ENCODE assay signal across 1 cellular context in the genomic region with DNA sequence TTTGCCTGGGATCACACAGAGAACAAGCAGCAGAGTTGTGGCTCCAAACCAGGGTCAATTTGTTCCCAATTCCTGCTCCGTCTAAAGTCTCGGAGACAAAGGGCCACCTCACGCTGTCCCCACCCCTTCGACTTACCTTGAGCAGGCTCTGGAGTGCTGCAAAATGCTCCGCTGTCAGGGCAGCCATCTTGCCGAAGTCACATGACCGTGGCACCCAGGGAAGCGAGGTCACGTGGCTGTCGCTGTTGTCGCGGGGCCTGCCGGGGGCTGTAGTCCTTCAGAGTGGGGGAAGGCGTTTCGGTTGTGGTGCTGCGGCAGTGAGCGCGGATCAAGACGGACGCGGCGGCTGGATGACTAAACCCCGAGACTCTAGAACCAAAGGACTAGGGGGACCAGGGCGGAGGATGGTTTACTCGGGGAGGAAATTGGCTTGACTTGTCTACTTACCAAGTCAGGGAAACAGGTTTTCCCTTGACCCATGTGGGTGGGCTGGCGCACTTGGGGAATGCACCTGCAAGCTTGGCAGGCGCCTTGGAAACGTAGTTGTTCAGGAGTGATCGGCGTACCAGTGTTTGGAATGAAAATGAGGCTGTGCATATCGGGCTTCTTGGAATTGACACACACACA.
TF ChIP-seq lines count a peak whose summit lies in the region.

A gene (minus strand): TSS at position 199 of the 627 bp plus-strand sequence. CDS start 12 bp downstream, at position 187.

TF ChIP-seq in K562, 482 proteins besides CTCF, POLR2A, EP300 and RAD21 (continued from another document and continues in another):
- TF ChIP-seq, protein P1, sequence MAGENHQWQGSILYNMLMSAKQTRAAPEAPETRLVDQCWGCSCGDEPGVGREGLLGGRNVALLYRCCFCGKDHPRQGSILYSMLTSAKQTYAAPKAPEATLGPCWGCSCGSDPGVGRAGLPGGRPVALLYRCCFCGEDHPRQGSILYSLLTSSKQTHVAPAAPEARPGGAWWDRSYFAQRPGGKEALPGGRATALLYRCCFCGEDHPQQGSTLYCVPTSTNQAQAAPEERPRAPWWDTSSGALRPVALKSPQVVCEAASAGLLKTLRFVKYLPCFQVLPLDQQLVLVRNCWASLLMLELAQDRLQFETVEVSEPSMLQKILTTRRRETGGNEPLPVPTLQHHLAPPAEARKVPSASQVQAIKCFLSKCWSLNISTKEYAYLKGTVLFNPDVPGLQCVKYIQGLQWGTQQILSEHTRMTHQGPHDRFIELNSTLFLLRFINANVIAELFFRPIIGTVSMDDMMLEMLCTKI (IDR thresholded peaks at IDR 0.05; ENCODE audit: partially characterized antibody), result no peak
- TF ChIP-seq ZNF766 (CRISPR knock-in tag; conservative IDR thresholded peaks at IDR 0.05), result peak; percentile 76
- TF ChIP-seq RHOXF2B (CRISPR knock-in tag; conservative IDR thresholded peaks at IDR 0.05), result no peak
- TF ChIP-seq, protein P2, sequence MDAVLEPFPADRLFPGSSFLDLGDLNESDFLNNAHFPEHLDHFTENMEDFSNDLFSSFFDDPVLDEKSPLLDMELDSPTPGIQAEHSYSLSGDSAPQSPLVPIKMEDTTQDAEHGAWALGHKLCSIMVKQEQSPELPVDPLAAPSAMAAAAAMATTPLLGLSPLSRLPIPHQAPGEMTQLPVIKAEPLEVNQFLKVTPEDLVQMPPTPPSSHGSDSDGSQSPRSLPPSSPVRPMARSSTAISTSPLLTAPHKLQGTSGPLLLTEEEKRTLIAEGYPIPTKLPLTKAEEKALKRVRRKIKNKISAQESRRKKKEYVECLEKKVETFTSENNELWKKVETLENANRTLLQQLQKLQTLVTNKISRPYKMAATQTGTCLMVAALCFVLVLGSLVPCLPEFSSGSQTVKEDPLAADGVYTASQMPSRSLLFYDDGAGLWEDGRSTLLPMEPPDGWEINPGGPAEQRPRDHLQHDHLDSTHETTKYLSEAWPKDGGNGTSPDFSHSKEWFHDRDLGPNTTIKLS (IDR thresholded peaks at IDR 0.05; ENCODE audit: borderline replicate concordance, low read depth), result peak; percentile 79
- TF ChIP-seq, protein P3, sequence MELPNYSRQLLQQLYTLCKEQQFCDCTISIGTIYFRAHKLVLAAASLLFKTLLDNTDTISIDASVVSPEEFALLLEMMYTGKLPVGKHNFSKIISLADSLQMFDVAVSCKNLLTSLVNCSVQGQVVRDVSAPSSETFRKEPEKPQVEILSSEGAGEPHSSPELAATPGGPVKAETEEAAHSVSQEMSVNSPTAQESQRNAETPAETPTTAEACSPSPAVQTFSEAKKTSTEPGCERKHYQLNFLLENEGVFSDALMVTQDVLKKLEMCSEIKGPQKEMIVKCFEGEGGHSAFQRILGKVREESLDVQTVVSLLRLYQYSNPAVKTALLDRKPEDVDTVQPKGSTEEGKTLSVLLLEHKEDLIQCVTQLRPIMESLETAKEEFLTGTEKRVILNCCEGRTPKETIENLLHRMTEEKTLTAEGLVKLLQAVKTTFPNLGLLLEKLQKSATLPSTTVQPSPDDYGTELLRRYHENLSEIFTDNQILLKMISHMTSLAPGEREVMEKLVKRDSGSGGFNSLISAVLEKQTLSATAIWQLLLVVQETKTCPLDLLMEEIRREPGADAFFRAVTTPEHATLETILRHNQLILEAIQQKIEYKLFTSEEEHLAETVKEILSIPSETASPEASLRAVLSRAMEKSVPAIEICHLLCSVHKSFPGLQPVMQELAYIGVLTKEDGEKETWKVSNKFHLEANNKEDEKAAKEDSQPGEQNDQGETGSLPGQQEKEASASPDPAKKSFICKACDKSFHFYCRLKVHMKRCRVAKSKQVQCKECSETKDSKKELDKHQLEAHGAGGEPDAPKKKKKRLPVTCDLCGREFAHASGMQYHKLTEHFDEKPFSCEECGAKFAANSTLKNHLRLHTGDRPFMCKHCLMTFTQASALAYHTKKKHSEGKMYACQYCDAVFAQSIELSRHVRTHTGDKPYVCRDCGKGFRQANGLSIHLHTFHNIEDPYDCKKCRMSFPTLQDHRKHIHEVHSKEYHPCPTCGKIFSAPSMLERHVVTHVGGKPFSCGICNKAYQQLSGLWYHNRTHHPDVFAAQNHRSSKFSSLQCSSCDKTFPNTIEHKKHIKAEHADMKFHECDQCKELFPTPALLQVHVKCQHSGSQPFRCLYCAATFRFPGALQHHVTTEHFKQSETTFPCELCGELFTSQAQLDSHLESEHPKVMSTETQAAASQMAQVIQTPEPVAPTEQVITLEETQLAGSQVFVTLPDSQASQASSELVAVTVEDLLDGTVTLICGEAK (IDR thresholded peaks at IDR 0.05), result peak; percentile 31; the same call in 1 of the 2 replicates
- TF ChIP-seq, protein P3 (CRISPR knock-in tag; IDR thresholded peaks at IDR 0.05), result no peak
- peak; percentile 78 for TF ChIP-seq NFRKB (IDR thresholded peaks at IDR 0.05; ENCODE audit: low read depth)
- TF ChIP-seq, protein P4, sequence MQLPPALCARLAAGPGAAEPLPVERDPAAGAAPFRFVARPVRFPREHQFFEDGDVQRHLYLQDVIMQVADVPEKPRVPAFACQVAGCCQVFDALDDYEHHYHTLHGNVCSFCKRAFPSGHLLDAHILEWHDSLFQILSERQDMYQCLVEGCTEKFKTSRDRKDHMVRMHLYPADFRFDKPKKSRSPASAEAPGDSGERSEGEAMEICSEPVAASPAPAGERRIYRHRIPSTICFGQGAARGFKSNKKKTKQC (CRISPR knock-in tag; IDR thresholded peaks at IDR 0.05), result peak; percentile 43; the same call in 1 of the 2 replicates
- TF ChIP-seq, protein P5, sequence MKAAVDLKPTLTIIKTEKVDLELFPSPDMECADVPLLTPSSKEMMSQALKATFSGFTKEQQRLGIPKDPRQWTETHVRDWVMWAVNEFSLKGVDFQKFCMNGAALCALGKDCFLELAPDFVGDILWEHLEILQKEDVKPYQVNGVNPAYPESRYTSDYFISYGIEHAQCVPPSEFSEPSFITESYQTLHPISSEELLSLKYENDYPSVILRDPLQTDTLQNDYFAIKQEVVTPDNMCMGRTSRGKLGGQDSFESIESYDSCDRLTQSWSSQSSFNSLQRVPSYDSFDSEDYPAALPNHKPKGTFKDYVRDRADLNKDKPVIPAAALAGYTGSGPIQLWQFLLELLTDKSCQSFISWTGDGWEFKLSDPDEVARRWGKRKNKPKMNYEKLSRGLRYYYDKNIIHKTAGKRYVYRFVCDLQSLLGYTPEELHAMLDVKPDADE (conservative IDR thresholded peaks at IDR 0.05; ENCODE audit: control insufficient read depth, low read depth, low read length), result peak; percentile 99
- TF ChIP-seq KDM5B (IDR thresholded peaks at IDR 0.05; ENCODE audit: insufficient replicate concordance, low read depth, low read length), result peak; percentile 79
- TF ChIP-seq CAMTA2 (CRISPR knock-in tag; conservative IDR thresholded peaks at IDR 0.05), result no peak
- peak; percentile 55; the same call in 1 of the 2 replicates for TF ChIP-seq L3MBTL2 (IDR thresholded peaks at IDR 0.05)
- TF ChIP-seq BCOR (IDR thresholded peaks at IDR 0.05), result 0 out of 2 replicates have a peak, but pooled peaks have one; percentile 21
- TF ChIP-seq, protein P6, sequence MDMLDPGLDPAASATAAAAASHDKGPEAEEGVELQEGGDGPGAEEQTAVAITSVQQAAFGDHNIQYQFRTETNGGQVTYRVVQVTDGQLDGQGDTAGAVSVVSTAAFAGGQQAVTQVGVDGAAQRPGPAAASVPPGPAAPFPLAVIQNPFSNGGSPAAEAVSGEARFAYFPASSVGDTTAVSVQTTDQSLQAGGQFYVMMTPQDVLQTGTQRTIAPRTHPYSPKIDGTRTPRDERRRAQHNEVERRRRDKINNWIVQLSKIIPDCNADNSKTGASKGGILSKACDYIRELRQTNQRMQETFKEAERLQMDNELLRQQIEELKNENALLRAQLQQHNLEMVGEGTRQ (CRISPR knock-in tag; IDR thresholded peaks at IDR 0.05), result peak; percentile 100
- TF ChIP-seq KHSRP (IDR thresholded peaks at IDR 0.05), result no peak
- peak; percentile 74 for TF ChIP-seq NR2C1 (IDR thresholded peaks at IDR 0.05)
- peak; percentile 93 for TF ChIP-seq NR2C1 (tag; IDR thresholded peaks at IDR 0.05)
- TF ChIP-seq TAF7 (tag; IDR thresholded peaks at IDR 0.05), result peak; percentile 88
- TF ChIP-seq, protein P7, sequence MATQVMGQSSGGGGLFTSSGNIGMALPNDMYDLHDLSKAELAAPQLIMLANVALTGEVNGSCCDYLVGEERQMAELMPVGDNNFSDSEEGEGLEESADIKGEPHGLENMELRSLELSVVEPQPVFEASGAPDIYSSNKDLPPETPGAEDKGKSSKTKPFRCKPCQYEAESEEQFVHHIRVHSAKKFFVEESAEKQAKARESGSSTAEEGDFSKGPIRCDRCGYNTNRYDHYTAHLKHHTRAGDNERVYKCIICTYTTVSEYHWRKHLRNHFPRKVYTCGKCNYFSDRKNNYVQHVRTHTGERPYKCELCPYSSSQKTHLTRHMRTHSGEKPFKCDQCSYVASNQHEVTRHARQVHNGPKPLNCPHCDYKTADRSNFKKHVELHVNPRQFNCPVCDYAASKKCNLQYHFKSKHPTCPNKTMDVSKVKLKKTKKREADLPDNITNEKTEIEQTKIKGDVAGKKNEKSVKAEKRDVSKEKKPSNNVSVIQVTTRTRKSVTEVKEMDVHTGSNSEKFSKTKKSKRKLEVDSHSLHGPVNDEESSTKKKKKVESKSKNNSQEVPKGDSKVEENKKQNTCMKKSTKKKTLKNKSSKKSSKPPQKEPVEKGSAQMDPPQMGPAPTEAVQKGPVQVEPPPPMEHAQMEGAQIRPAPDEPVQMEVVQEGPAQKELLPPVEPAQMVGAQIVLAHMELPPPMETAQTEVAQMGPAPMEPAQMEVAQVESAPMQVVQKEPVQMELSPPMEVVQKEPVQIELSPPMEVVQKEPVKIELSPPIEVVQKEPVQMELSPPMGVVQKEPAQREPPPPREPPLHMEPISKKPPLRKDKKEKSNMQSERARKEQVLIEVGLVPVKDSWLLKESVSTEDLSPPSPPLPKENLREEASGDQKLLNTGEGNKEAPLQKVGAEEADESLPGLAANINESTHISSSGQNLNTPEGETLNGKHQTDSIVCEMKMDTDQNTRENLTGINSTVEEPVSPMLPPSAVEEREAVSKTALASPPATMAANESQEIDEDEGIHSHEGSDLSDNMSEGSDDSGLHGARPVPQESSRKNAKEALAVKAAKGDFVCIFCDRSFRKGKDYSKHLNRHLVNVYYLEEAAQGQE (CRISPR knock-in tag; IDR thresholded peaks at IDR 0.05; ENCODE audit: low read depth), result no peak
- TF ChIP-seq, protein P8, sequence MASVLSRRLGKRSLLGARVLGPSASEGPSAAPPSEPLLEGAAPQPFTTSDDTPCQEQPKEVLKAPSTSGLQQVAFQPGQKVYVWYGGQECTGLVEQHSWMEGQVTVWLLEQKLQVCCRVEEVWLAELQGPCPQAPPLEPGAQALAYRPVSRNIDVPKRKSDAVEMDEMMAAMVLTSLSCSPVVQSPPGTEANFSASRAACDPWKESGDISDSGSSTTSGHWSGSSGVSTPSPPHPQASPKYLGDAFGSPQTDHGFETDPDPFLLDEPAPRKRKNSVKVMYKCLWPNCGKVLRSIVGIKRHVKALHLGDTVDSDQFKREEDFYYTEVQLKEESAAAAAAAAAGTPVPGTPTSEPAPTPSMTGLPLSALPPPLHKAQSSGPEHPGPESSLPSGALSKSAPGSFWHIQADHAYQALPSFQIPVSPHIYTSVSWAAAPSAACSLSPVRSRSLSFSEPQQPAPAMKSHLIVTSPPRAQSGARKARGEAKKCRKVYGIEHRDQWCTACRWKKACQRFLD (CRISPR knock-in tag; IDR thresholded peaks at IDR 0.05), result 0 out of 2 replicates have a peak, but pooled peaks have one; percentile 55
- 0 out of 2 replicates have a peak, but pooled peaks have one; percentile 29 for TF ChIP-seq LEF1 (IDR thresholded peaks at IDR 0.05)
- peak in 1 of 2 experiments; percentile 71; a peak in 1 of 4 replicates for TF ChIP-seq RCOR1 (IDR thresholded peaks at IDR 0.05; ENCODE audit: borderline replicate concordance in 1 of 2, low read depth in 2 of 2, low read length in 2 of 2)
- peak; percentile 29; the same call in 1 of the 2 replicates for TF ChIP-seq OTX1 (CRISPR knock-in tag; IDR thresholded peaks at IDR 0.05)
- peak; percentile 98 for TF ChIP-seq DIDO1 (tag; IDR thresholded peaks at IDR 0.05; ENCODE audit: low read depth)
- peak; percentile 37 for TF ChIP-seq POLR2B (IDR thresholded peaks at IDR 0.05; ENCODE audit: low read depth, partially characterized antibody)
- peak; percentile 76 for TF ChIP-seq RBFOX2 (IDR thresholded peaks at IDR 0.05; ENCODE audit: low read depth, low read length)
- TF ChIP-seq SIN3B (IDR thresholded peaks at IDR 0.05; ENCODE audit: low read depth), result peak; percentile 98
- TF ChIP-seq, protein P9, sequence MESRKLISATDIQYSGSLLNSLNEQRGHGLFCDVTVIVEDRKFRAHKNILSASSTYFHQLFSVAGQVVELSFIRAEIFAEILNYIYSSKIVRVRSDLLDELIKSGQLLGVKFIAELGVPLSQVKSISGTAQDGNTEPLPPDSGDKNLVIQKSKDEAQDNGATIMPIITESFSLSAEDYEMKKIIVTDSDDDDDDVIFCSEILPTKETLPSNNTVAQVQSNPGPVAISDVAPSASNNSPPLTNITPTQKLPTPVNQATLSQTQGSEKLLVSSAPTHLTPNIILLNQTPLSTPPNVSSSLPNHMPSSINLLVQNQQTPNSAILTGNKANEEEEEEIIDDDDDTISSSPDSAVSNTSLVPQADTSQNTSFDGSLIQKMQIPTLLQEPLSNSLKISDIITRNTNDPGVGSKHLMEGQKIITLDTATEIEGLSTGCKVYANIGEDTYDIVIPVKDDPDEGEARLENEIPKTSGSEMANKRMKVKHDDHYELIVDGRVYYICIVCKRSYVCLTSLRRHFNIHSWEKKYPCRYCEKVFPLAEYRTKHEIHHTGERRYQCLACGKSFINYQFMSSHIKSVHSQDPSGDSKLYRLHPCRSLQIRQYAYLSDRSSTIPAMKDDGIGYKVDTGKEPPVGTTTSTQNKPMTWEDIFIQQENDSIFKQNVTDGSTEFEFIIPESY (CRISPR knock-in tag; IDR thresholded peaks at IDR 0.05), result peak; percentile 8
- peak; percentile 99 for TF ChIP-seq SAP30 (IDR thresholded peaks at IDR 0.05; ENCODE audit: borderline replicate concordance, insufficient read depth, low read depth, low read length, poor library complexity, severe bottlenecking)
